11 cellular contexts compared by ENCODE assay signal in genomic region chr15:60391722-60392340, GRCh38. TPM values are rescaled to one million over a fixed set of nuclear protein-coding genes. Genes with fewer than 3 reads are reported as not detected.
DNase-seq lines count a peak whose midpoint lies in the region; FAIRE-seq and TF ChIP-seq lines count a peak whose summit lies in the region.
"Had no signal": no experiment of that assay in that cellular context is flagged by ENCODE, and none has a peak within 500 bp of the region (broad histone marks: within the 10 kb centered on the region; RNA-seq: fewer than 3 reads in every experiment).

No MANE protein-coding gene starts in this region.

- in situ Hi-C loops in astrocyte of the cerebellum (cut with HindIII; ENCODE audit: low sequenced_read_pairs) = loop anchor here (5.0 kb wide), 1 partner anchor 35 kb away; no protein-coding TSS in a partner anchor

- no peak for FAIRE-seq in kidney (lab: Jason Lieb, UNC)
- FAIRE-seq: GM12878, H54 had no signal

- no peak for TF ChIP-seq EP300 in suprapubic skin (IDR thresholded peaks at IDR 0.05)

- no peak overlapping the region for H3K9ac ChIP-seq in kidney (ENCODE audit: low read length in 2 of 2)

- H3K4me1 ChIP-seq in kidney (ENCODE audit: control insufficient read depth in 1 of 2, insufficient read depth in 1 of 2, low read depth in 1 of 2, low read length in 2 of 2) = peaks cover 26 to 51% of the 10 kb centered on the region in 2 donors
- peaks cover 95% of the 10 kb centered on the region for H3K4me1 ChIP-seq in suprapubic skin

- intact Hi-C loops in kidney (cut with DNase I) = no loop called here
- intact Hi-C loops in posterior cingulate gyrus (cut with DNase I) = no loop called here

- peak; percentile 11 for DNase-seq in NOMO-1 treated with DMSO at 0.1 percent for 48 hours (lab: John Stamatoyannopoulos, UW; ENCODE audit: unreplicated experiment)
- DNase-seq in NOMO-1 treated with dmso at 0.1 percent for 144 hours (lab: John Stamatoyannopoulos, UW; ENCODE audit: unreplicated experiment) = no peak
- no peak for DNase-seq in astrocyte of the cerebellum (ENCODE audit: low read depth)
- DNase-seq in kidney = no peak
- no peak for DNase-seq in suprapubic skin (ENCODE audit: low spot score in 2 of 2)
- DNase-seq in DMS153 (lab: John Stamatoyannopoulos, UW) = no peak
- no peak for DNase-seq in WERI-Rb-1
- no peak for DNase-seq in posterior cingulate gyrus
- DNase-seq: 8988T had no signal

- H3K36me3 ChIP-seq in kidney (ENCODE audit: control insufficient read depth in 1 of 2, insufficient read depth in 2 of 2, low read length in 2 of 2) (no peaks in the 10 kb centered on the region), suprapubic skin (peaks cover 3% of the 10 kb centered on the region), WERI-Rb-1 (no peaks in the 10 kb centered on the region)

- peak overlapping the region; percentile 20 to 40 for H3K27ac ChIP-seq in kidney (ENCODE audit: low read depth in 2 of 2, low read length in 2 of 2)
- peak overlapping the region; percentile 100 for H3K27ac ChIP-seq in suprapubic skin
- no peak overlapping the region for H3K27ac ChIP-seq in WERI-Rb-1

- H3K4me3 ChIP-seq in astrocyte of the cerebellum (ENCODE audit: low read depth, low read length) = peak overlapping the region; percentile 73
- H3K4me3 ChIP-seq in kidney (ENCODE audit: low read length in 2 of 2) = no peak overlapping the region
- H3K4me3 ChIP-seq in suprapubic skin = peak overlapping the region; percentile 96
- no peak overlapping the region for H3K4me3 ChIP-seq in WERI-Rb-1 (ENCODE audit: low read depth, low read length)
- H3K4me3 ChIP-seq: GM12878 had no signal

- TF ChIP-seq POLR2A in suprapubic skin (IDR thresholded peaks at IDR 0.05) = no peak

- H3K27me3 ChIP-seq in suprapubic skin (no peaks in the 10 kb centered on the region), WERI-Rb-1 (ENCODE audit: insufficient read depth, low read depth, severe bottlenecking) (no peaks in the 10 kb centered on the region)

- TF ChIP-seq CTCF in astrocyte of the cerebellum (IDR thresholded peaks at IDR 0.05; ENCODE audit: low read depth, low read length, missing control alignments) (no peak), kidney (IDR thresholded peaks at IDR 0.05; ENCODE audit: borderline replicate concordance, extremely low read depth, insufficient read depth) (no peak), suprapubic skin (IDR thresholded peaks at IDR 0.05) (no peak), WERI-Rb-1 (IDR thresholded peaks at IDR 0.05; ENCODE audit: low read depth, low read length) (no peak)

- H3K9me3 ChIP-seq in kidney (ENCODE audit: control insufficient read depth in 1 of 2, low read length in 2 of 2) = no peaks in the 10 kb centered on the region
- no peaks in the 10 kb centered on the region for H3K9me3 ChIP-seq in suprapubic skin
- H3K9me3 ChIP-seq in WERI-Rb-1 (ENCODE audit: severe bottlenecking) = no peaks in the 10 kb centered on the region

- WGBS in suprapubic skin = 10% methylated on average over 4 of the region's 4 CpGs

RNA-seq across cellular contexts. Expression of gene ANXA2, which starts 6.0 kb away (rescaled TPM):
- total RNA-seq in kidney = 867 TPM
- 383 TPM for polyA plus RNA-seq in kidney (ENCODE audit: insufficient read depth, low read depth, low replicate concordance)
- 1,000 to 10,000 TPM; 1,379 to 1,734 (median 1,554) TPM for total RNA-seq in suprapubic skin

Comparison
In these comparisons a context has a peak if more than half of its experiments do, and no peak if none do; other contexts are left out.
1. H3K4me3 ChIP-seq: peak in astrocyte of the cerebellum (single experiment) and suprapubic skin (single experiment); none in kidney (0 of 2) and WERI-Rb-1 (single experiment).